Comparison of ENCODE assay signal across 2 cellular contexts in the genomic region with DNA sequence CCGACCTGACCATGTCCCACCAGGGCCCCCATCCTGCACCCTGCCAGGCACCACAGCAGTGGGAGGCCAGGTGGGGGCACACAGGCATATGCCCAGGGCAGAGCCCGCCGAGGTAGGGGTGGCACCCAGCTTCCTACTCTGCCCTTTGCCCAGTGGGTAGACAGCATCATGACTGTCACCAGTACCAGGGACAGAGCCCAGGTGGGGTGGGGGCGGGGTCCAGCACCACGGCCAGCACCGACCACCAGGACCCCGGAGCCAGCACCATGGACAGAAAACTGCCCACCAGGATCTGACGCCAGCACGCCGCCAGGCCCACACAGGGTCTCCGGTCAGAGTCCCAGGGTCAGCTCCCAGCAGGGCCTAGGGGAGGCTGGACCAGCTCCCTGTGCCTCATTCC.
TF ChIP-seq lines count a peak whose summit lies in the region.

No MANE protein-coding gene starts in this region.

TF ChIP-seq in HepG2, 621 proteins besides CTCF, POLR2A, EP300 and RAD21 (continued from another document and continues in another):
- peak; percentile 74 for TF ChIP-seq ZNF563 (CRISPR knock-in tag; IDR thresholded peaks at IDR 0.05)
- TF ChIP-seq, protein P1, sequence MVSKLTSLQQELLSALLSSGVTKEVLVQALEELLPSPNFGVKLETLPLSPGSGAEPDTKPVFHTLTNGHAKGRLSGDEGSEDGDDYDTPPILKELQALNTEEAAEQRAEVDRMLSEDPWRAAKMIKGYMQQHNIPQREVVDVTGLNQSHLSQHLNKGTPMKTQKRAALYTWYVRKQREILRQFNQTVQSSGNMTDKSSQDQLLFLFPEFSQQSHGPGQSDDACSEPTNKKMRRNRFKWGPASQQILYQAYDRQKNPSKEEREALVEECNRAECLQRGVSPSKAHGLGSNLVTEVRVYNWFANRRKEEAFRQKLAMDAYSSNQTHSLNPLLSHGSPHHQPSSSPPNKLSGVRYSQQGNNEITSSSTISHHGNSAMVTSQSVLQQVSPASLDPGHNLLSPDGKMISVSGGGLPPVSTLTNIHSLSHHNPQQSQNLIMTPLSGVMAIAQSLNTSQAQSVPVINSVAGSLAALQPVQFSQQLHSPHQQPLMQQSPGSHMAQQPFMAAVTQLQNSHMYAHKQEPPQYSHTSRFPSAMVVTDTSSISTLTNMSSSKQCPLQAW (CRISPR knock-in tag; IDR thresholded peaks at IDR 0.05), result no peak
- TF ChIP-seq NR2F6 (IDR thresholded peaks at IDR 0.05), result no peak
- no peak for TF ChIP-seq NR2F6 (CRISPR knock-in tag; IDR thresholded peaks at IDR 0.05)
- TF ChIP-seq, protein P2, sequence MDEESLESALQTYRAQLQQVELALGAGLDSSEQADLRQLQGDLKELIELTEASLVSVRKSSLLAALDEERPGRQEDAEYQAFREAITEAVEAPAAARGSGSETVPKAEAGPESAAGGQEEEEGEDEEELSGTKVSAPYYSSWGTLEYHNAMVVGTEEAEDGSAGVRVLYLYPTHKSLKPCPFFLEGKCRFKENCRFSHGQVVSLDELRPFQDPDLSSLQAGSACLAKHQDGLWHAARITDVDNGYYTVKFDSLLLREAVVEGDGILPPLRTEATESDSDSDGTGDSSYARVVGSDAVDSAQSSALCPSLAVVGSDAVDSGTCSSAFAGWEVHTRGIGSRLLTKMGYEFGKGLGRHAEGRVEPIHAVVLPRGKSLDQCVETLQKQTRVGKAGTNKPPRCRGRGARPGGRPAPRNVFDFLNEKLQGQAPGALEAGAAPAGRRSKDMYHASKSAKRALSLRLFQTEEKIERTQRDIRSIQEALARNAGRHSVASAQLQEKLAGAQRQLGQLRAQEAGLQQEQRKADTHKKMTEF (CRISPR knock-in tag; IDR thresholded peaks at IDR 0.05), result 0 out of 2 replicates have a peak, but pooled peaks have one; percentile 48
- TF ChIP-seq, protein P3, sequence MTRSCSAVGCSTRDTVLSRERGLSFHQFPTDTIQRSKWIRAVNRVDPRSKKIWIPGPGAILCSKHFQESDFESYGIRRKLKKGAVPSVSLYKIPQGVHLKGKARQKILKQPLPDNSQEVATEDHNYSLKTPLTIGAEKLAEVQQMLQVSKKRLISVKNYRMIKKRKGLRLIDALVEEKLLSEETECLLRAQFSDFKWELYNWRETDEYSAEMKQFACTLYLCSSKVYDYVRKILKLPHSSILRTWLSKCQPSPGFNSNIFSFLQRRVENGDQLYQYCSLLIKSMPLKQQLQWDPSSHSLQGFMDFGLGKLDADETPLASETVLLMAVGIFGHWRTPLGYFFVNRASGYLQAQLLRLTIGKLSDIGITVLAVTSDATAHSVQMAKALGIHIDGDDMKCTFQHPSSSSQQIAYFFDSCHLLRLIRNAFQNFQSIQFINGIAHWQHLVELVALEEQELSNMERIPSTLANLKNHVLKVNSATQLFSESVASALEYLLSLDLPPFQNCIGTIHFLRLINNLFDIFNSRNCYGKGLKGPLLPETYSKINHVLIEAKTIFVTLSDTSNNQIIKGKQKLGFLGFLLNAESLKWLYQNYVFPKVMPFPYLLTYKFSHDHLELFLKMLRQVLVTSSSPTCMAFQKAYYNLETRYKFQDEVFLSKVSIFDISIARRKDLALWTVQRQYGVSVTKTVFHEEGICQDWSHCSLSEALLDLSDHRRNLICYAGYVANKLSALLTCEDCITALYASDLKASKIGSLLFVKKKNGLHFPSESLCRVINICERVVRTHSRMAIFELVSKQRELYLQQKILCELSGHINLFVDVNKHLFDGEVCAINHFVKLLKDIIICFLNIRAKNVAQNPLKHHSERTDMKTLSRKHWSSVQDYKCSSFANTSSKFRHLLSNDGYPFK (CRISPR knock-in tag; IDR thresholded peaks at IDR 0.05; ENCODE audit: borderline replicate concordance), result peak; percentile 67; the same call in 1 of the 2 replicates
- peak; percentile 85; the same call in 1 of the 2 replicates for TF ChIP-seq FOXM1 (CRISPR knock-in tag; IDR thresholded peaks at IDR 0.05)
- no peak for TF ChIP-seq ZFP36L1 (CRISPR knock-in tag; IDR thresholded peaks at IDR 0.05)
- TF ChIP-seq ZNF746 (CRISPR knock-in tag; IDR thresholded peaks at IDR 0.05), result no peak
- no peak for TF ChIP-seq TARDBP (CRISPR knock-in tag; IDR thresholded peaks at IDR 0.05)
- TF ChIP-seq ZNF550 (CRISPR knock-in tag; IDR thresholded peaks at IDR 0.05; ENCODE audit: borderline replicate concordance), result no peak
- no peak for TF ChIP-seq SYNCRIP (IDR thresholded peaks at IDR 0.05; ENCODE audit: insufficient read depth, low read depth, low read length)
- peak; percentile 17 for TF ChIP-seq RBM22 (optimal IDR thresholded peaks at IDR 0.05; ENCODE audit: low read length)
- TF ChIP-seq ZNF567 (CRISPR knock-in tag; IDR thresholded peaks at IDR 0.05; ENCODE audit: borderline replicate concordance), result no peak
- TF ChIP-seq, protein P4, sequence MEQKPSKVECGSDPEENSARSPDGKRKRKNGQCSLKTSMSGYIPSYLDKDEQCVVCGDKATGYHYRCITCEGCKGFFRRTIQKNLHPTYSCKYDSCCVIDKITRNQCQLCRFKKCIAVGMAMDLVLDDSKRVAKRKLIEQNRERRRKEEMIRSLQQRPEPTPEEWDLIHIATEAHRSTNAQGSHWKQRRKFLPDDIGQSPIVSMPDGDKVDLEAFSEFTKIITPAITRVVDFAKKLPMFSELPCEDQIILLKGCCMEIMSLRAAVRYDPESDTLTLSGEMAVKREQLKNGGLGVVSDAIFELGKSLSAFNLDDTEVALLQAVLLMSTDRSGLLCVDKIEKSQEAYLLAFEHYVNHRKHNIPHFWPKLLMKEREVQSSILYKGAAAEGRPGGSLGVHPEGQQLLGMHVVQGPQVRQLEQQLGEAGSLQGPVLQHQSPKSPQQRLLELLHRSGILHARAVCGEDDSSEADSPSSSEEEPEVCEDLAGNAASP (CRISPR knock-in tag; IDR thresholded peaks at IDR 0.05; ENCODE audit: borderline replicate concordance), result peak; percentile 51; the same call in 1 of the 2 replicates
- peak; percentile 88; the same call in 1 of the 2 replicates for TF ChIP-seq ZNF138 (CRISPR knock-in tag; IDR thresholded peaks at IDR 0.05; ENCODE audit: low read depth)
- 0 out of 2 replicates have a peak, but pooled peaks have one; percentile 44 for TF ChIP-seq TEAD2 (CRISPR knock-in tag; IDR thresholded peaks at IDR 0.05)
- TF ChIP-seq ZNF614 (CRISPR knock-in tag; IDR thresholded peaks at IDR 0.05; ENCODE audit: borderline replicate concordance), result no peak
- TF ChIP-seq, protein P5, sequence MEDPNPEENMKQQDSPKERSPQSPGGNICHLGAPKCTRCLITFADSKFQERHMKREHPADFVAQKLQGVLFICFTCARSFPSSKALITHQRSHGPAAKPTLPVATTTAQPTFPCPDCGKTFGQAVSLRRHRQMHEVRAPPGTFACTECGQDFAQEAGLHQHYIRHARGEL (CRISPR knock-in tag; IDR thresholded peaks at IDR 0.05), result no peak
- peak; percentile 78; the same call in 1 of the 2 replicates for TF ChIP-seq MEF2D (CRISPR knock-in tag; IDR thresholded peaks at IDR 0.05)

TF ChIP-seq in WTC11, 78 proteins besides CTCF, POLR2A, EP300 and RAD21 (continued from another document and continues in another):
- TF ChIP-seq, protein P6, sequence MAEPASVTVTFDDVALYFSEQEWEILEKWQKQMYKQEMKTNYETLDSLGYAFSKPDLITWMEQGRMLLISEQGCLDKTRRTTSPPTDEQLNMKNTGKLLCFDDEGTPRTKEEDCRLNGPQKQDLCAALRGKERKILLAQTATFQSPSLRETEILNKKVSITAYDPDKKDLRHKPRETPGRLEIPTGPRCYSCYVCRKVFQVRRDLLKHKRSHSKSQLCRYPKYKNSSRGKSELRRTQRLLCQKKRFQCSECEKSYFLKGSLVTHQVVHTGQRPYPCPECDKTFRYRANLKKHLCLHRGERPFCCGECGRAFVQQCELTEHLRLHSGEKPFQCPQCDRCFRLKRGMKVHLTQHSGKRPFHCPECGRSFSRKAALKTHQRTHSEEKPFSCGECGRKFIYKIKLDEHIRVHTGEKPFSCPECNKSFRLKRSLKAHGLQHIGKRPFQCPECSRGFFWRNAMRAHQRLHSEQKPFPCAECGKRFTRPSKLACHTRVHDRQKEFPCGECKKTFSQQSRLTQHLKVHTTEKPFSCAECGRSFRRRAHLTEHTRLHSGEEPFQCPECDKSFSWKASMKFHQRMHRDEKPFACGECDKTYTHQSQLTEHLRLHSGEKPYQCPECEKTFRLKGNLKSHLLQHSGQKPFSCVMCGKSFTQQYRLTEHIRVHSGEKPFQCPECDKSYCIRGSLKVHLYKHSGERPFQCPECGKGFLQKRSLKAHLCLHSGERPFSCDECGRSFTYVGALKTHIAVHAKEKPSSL (CRISPR knock-in tag; conservative IDR thresholded peaks at IDR 0.05), result peak; percentile 72; the same call in 1 of the 2 replicates
- TF ChIP-seq ETV6 (CRISPR knock-in tag; IDR thresholded peaks at IDR 0.05) (peak; percentile 99), GABPB1 (CRISPR knock-in tag; IDR thresholded peaks at IDR 0.05) (no peak; the same call in 1 of the 2 replicates), JUN (CRISPR knock-in tag; IDR thresholded peaks at IDR 0.05) (peak; percentile 100), TEAD4 (CRISPR knock-in tag; IDR thresholded peaks at IDR 0.05) (peak; percentile 100), CREM (CRISPR knock-in tag; IDR thresholded peaks at IDR 0.05) (peak; percentile 98), HMGA2 (CRISPR knock-in tag; IDR thresholded peaks at IDR 0.05) (no peak), ZNF219 (CRISPR knock-in tag; IDR thresholded peaks at IDR 0.05; ENCODE audit: borderline replicate concordance) (peak; percentile 100), ZBTB21 (CRISPR knock-in tag; IDR thresholded peaks at IDR 0.05; ENCODE audit: borderline replicate concordance) (peak; percentile 97), MXD4 (CRISPR knock-in tag; IDR thresholded peaks at IDR 0.05; ENCODE audit: borderline replicate concordance) (peak; percentile 70; the same call in 1 of the 2 replicates), NR1H2 (CRISPR knock-in tag; IDR thresholded peaks at IDR 0.05) (peak; percentile 100), TCF7 (CRISPR knock-in tag; IDR thresholded peaks at IDR 0.05; ENCODE audit: low read depth) (peak; percentile 100), SMAD4 (CRISPR knock-in tag; IDR thresholded peaks at IDR 0.05) (peak; percentile 100), CREB1 (CRISPR knock-in tag; IDR thresholded peaks at IDR 0.05) (peak; percentile 100), ZNF671 (CRISPR knock-in tag; IDR thresholded peaks at IDR 0.05) (peak; percentile 88), ELF4 (CRISPR knock-in tag; IDR thresholded peaks at IDR 0.05; ENCODE audit: low read depth) (peak; percentile 99), ZNF138 (CRISPR knock-in tag; conservative IDR thresholded peaks at IDR 0.05) (peak; percentile 97)
- TF ChIP-seq, protein P7, sequence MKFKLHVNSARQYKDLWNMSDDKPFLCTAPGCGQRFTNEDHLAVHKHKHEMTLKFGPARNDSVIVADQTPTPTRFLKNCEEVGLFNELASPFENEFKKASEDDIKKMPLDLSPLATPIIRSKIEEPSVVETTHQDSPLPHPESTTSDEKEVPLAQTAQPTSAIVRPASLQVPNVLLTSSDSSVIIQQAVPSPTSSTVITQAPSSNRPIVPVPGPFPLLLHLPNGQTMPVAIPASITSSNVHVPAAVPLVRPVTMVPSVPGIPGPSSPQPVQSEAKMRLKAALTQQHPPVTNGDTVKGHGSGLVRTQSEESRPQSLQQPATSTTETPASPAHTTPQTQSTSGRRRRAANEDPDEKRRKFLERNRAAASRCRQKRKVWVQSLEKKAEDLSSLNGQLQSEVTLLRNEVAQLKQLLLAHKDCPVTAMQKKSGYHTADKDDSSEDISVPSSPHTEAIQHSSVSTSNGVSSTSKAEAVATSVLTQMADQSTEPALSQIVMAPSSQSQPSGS (CRISPR knock-in tag; IDR thresholded peaks at IDR 0.05; ENCODE audit: borderline replicate concordance, low read depth), result peak; percentile 98
- TF ChIP-seq, protein P8, sequence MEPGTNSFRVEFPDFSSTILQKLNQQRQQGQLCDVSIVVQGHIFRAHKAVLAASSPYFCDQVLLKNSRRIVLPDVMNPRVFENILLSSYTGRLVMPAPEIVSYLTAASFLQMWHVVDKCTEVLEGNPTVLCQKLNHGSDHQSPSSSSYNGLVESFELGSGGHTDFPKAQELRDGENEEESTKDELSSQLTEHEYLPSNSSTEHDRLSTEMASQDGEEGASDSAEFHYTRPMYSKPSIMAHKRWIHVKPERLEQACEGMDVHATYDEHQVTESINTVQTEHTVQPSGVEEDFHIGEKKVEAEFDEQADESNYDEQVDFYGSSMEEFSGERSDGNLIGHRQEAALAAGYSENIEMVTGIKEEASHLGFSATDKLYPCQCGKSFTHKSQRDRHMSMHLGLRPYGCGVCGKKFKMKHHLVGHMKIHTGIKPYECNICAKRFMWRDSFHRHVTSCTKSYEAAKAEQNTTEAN (CRISPR knock-in tag; IDR thresholded peaks at IDR 0.05), result peak; percentile 99
- TF ChIP-seq, protein P9, sequence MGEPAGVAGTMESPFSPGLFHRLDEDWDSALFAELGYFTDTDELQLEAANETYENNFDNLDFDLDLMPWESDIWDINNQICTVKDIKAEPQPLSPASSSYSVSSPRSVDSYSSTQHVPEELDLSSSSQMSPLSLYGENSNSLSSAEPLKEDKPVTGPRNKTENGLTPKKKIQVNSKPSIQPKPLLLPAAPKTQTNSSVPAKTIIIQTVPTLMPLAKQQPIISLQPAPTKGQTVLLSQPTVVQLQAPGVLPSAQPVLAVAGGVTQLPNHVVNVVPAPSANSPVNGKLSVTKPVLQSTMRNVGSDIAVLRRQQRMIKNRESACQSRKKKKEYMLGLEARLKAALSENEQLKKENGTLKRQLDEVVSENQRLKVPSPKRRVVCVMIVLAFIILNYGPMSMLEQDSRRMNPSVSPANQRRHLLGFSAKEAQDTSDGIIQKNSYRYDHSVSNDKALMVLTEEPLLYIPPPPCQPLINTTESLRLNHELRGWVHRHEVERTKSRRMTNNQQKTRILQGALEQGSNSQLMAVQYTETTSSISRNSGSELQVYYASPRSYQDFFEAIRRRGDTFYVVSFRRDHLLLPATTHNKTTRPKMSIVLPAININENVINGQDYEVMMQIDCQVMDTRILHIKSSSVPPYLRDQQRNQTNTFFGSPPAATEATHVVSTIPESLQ (CRISPR knock-in tag; IDR thresholded peaks at IDR 0.05), result peak; percentile 99
- TF ChIP-seq, protein P10, sequence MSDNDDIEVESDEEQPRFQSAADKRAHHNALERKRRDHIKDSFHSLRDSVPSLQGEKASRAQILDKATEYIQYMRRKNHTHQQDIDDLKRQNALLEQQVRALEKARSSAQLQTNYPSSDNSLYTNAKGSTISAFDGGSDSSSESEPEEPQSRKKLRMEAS (CRISPR knock-in tag; IDR thresholded peaks at IDR 0.05), result peak; percentile 98
- TF ChIP-seq, protein P11, sequence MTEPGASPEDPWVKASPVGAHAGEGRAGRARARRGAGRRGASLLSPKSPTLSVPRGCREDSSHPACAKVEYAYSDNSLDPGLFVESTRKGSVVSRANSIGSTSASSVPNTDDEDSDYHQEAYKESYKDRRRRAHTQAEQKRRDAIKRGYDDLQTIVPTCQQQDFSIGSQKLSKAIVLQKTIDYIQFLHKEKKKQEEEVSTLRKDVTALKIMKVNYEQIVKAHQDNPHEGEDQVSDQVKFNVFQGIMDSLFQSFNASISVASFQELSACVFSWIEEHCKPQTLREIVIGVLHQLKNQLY (CRISPR knock-in tag; IDR thresholded peaks at IDR 0.05), result peak; percentile 99
- TF ChIP-seq, protein P12, sequence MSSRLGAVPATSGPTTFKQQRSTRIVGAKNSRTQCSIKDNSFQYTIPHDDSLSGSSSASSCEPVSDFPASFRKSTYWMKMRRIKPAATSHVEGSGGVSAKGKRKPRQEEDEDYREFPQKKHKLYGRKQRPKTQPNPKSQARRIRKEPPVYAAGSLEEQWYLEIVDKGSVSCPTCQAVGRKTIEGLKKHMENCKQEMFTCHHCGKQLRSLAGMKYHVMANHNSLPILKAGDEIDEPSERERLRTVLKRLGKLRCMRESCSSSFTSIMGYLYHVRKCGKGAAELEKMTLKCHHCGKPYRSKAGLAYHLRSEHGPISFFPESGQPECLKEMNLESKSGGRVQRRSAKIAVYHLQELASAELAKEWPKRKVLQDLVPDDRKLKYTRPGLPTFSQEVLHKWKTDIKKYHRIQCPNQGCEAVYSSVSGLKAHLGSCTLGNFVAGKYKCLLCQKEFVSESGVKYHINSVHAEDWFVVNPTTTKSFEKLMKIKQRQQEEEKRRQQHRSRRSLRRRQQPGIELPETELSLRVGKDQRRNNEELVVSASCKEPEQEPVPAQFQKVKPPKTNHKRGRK (CRISPR knock-in tag; IDR thresholded peaks at IDR 0.05; ENCODE audit: borderline replicate concordance), result peak; percentile 97
